In genomic region chr1:6052543-6053205, GRCh38 we compare ENCODE assay signal across 1 cellular context.
TF ChIP-seq lines count a peak whose summit lies in the region.

No MANE protein-coding gene starts in this region.

TF ChIP-seq in HepG2, 621 proteins besides CTCF, POLR2A, EP300 and RAD21 (continued from another document):
- peak; percentile 78; the same call in 1 of the 2 replicates for TF ChIP-seq HBP1 (CRISPR knock-in tag; IDR thresholded peaks at IDR 0.05; ENCODE audit: low read depth)
- TF ChIP-seq BORCS8-MEF2B (CRISPR knock-in tag; IDR thresholded peaks at IDR 0.05), result peak; percentile 72
- 0 out of 2 replicates have a peak, but pooled peaks have one; percentile 25 for TF ChIP-seq ELF3 (CRISPR knock-in tag; IDR thresholded peaks at IDR 0.05)
- TF ChIP-seq ZSCAN30 (CRISPR knock-in tag; IDR thresholded peaks at IDR 0.05), result 0 out of 2 replicates have a peak, but pooled peaks have one; percentile 70
- TF ChIP-seq ZNF772 (CRISPR knock-in tag; IDR thresholded peaks at IDR 0.05), result peak; percentile 67; the same call in 1 of the 2 replicates
- TF ChIP-seq ZNF232 (CRISPR knock-in tag; IDR thresholded peaks at IDR 0.05; ENCODE audit: borderline replicate concordance), result peak; percentile 90; the same call in 1 of the 2 replicates
- TF ChIP-seq ZNF510 (CRISPR knock-in tag; IDR thresholded peaks at IDR 0.05; ENCODE audit: low read depth), result 0 out of 2 replicates have a peak, but pooled peaks have one; percentile 70
- peak; percentile 38 for TF ChIP-seq TEAD3 (CRISPR knock-in tag; optimal IDR thresholded peaks at IDR 0.05; ENCODE audit: borderline replicate concordance)
- TF ChIP-seq FOXK1 (CRISPR knock-in tag; IDR thresholded peaks at IDR 0.05; ENCODE audit: borderline replicate concordance, low read depth), result peak; percentile 32; the same call in 1 of the 2 replicates
- TF ChIP-seq BATF2 (CRISPR knock-in tag; IDR thresholded peaks at IDR 0.05), result no peak
- no peak for TF ChIP-seq SOX13 (IDR thresholded peaks at IDR 0.05)
- TF ChIP-seq SOX13 (CRISPR knock-in tag; conservative IDR thresholded peaks at IDR 0.05 in 1 of 2, IDR thresholded peaks at IDR 0.05 in 1 of 2), result peak in 1 of 2 experiments; percentile 49; a peak in 2 of 4 replicates
- peak; percentile 77; the same call in 1 of the 2 replicates for TF ChIP-seq KLF11 (CRISPR knock-in tag; IDR thresholded peaks at IDR 0.05)
- TF ChIP-seq ZNF414 (CRISPR knock-in tag; IDR thresholded peaks at IDR 0.05), result no peak
- TF ChIP-seq IRX3 (CRISPR knock-in tag; IDR thresholded peaks at IDR 0.05; ENCODE audit: borderline replicate concordance, low read depth), result no peak
- TF ChIP-seq MEIS2 (CRISPR knock-in tag; IDR thresholded peaks at IDR 0.05), result peak; percentile 73; the same call in 1 of the 2 replicates
- 0 out of 2 replicates have a peak, but pooled peaks have one; percentile 52 for TF ChIP-seq ZNF205 (CRISPR knock-in tag; IDR thresholded peaks at IDR 0.05)
- 0 out of 2 replicates have a peak, but pooled peaks have one; percentile 26 for TF ChIP-seq NCOA2 (CRISPR knock-in tag; IDR thresholded peaks at IDR 0.05)
- peak; percentile 86; the same call in 1 of the 2 replicates for TF ChIP-seq TGIF2 (CRISPR knock-in tag; IDR thresholded peaks at IDR 0.05)
- 0 out of 2 replicates have a peak, but pooled peaks have one; percentile 30 for TF ChIP-seq ZNF782 (CRISPR knock-in tag; IDR thresholded peaks at IDR 0.05; ENCODE audit: borderline replicate concordance)
- peak; percentile 56; the same call in 1 of the 2 replicates for TF ChIP-seq MYPOP (CRISPR knock-in tag; IDR thresholded peaks at IDR 0.05)
- no peak for TF ChIP-seq NR2F6 (IDR thresholded peaks at IDR 0.05)
- TF ChIP-seq NR2F6 (CRISPR knock-in tag; IDR thresholded peaks at IDR 0.05), result 0 out of 2 replicates have a peak, but pooled peaks have one; percentile 19
- TF ChIP-seq IKZF5 (CRISPR knock-in tag; IDR thresholded peaks at IDR 0.05), result 0 out of 2 replicates have a peak, but pooled peaks have one; percentile 22
- TF ChIP-seq SMC3 (IDR thresholded peaks at IDR 0.05; ENCODE audit: low read length), result peak; percentile 35; the same call in 1 of the 2 replicates
- TF ChIP-seq ZNF850 (CRISPR knock-in tag; conservative IDR thresholded peaks at IDR 0.05), result no peak
- TF ChIP-seq NKX3-1 (CRISPR knock-in tag; IDR thresholded peaks at IDR 0.05), result peak; percentile 93
- 0 out of 2 replicates have a peak, but pooled peaks have one; percentile 85 for TF ChIP-seq AKNA (CRISPR knock-in tag; IDR thresholded peaks at IDR 0.05; ENCODE audit: borderline replicate concordance)
- peak; percentile 40; the same call in 1 of the 2 replicates for TF ChIP-seq THAP7 (CRISPR knock-in tag; IDR thresholded peaks at IDR 0.05)
- TF ChIP-seq ZNF644 (CRISPR knock-in tag; IDR thresholded peaks at IDR 0.05; ENCODE audit: low read depth), result 0 out of 2 replicates have a peak, but pooled peaks have one; percentile 50
- TF ChIP-seq RXRA (CRISPR knock-in tag; IDR thresholded peaks at IDR 0.05), result no peak
